Comparison of ENCODE assay signal across 1 cellular context in the genomic region with DNA sequence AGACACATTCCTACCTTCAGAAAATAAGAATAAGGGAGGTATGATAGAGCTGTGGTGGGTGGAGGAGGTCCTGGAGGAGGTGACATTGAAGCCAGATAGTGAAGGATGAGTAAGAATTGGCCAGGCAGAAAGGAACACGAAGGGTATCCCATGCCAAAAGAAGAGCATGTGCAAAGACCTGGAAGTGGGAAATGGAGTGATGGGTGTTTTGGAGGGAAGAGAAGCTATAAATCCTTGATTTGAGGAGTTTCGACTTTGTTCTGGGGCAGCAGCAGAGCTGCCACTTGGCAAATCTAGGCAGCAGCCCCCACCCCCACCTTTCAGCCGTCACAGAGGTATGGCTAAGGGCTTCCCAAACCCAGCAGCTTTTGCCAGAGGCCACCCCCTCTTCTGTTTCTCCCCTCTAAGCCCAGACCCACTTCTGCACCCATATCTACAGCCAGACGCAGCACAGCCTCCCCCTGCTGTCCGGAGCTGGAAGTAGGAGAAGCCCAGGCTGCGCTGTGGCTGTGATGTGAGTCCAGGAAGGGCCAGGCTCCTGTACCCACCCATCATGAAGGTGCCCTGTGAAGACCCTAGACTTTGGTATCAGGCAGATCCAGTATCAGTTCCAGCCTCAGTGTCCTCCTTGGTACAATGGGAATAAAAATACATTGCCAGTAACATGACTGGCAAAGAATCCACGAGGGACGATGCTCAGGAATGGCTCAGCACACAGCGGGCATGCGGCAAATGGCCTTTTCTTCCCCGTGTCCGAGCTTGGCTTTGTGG.
A peak's percentile ranks its signal among the peaks of the same experiment; 100 is the strongest.
TF ChIP-seq lines count a peak whose summit lies in the region.

No MANE protein-coding gene starts in this region.

TF ChIP-seq in HEK293, 187 proteins besides CTCF, POLR2A, EP300 and RAD21 (continued from another document):
- TF ChIP-seq, protein P1, sequence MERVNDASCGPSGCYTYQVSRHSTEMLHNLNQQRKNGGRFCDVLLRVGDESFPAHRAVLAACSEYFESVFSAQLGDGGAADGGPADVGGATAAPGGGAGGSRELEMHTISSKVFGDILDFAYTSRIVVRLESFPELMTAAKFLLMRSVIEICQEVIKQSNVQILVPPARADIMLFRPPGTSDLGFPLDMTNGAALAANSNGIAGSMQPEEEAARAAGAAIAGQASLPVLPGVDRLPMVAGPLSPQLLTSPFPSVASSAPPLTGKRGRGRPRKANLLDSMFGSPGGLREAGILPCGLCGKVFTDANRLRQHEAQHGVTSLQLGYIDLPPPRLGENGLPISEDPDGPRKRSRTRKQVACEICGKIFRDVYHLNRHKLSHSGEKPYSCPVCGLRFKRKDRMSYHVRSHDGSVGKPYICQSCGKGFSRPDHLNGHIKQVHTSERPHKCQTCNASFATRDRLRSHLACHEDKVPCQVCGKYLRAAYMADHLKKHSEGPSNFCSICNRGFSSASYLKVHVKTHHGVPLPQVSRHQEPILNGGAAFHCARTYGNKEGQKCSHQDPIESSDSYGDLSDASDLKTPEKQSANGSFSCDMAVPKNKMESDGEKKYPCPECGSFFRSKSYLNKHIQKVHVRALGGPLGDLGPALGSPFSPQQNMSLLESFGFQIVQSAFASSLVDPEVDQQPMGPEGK (tag by site-specific recombination; IDR thresholded peaks at IDR 0.05): peak; percentile 75
- peak; percentile 82 for TF ChIP-seq ZNF654 (tag by site-specific recombination; IDR thresholded peaks at IDR 0.05; ENCODE audit: low read depth)
- TF ChIP-seq, protein P2, sequence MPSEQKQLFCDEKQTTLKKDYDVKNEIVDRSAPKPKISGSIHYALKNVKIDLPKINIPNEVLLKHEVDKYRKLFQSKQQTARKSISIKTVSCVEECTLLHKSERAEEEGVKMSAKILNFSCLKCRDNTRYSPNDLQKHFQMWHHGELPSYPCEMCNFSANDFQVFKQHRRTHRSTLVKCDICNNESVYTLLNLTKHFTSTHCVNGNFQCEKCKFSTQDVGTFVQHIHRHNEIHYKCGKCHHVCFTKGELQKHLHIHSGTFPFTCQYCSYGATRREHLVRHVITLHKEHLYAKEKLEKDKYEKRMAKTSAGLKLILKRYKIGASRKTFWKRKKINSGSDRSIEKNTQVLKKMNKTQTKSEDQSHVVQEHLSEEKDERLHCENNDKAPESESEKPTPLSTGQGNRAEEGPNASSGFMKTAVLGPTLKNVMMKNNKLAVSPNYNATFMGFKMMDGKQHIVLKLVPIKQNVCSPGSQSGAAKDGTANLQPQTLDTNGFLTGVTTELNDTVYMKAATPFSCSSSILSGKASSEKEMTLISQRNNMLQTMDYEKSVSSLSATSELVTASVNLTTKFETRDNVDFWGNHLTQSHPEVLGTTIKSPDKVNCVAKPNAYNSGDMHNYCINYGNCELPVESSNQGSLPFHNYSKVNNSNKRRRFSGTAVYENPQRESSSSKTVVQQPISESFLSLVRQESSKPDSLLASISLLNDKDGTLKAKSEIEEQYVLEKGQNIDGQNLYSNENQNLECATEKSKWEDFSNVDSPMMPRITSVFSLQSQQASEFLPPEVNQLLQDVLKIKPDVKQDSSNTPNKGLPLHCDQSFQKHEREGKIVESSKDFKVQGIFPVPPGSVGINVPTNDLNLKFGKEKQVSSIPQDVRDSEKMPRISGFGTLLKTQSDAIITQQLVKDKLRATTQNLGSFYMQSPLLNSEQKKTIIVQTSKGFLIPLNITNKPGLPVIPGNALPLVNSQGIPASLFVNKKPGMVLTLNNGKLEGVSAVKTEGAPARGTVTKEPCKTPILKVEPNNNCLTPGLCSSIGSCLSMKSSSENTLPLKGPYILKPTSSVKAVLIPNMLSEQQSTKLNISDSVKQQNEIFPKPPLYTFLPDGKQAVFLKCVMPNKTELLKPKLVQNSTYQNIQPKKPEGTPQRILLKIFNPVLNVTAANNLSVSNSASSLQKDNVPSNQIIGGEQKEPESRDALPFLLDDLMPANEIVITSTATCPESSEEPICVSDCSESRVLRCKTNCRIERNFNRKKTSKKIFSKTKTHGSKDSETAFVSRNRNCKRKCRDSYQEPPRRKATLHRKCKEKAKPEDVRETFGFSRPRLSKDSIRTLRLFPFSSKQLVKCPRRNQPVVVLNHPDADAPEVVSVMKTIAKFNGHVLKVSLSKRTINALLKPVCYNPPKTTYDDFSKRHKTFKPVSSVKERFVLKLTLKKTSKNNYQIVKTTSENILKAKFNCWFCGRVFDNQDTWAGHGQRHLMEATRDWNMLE (tag by site-specific recombination; conservative IDR thresholded peaks at IDR 0.05; ENCODE audit: low read depth): no peak
- TF ChIP-seq ZEB2 (tag by site-specific recombination; IDR thresholded peaks at IDR 0.05): peak; percentile 24; the same call in 1 of the 2 replicates
- peak; percentile 93 for TF ChIP-seq ZNF2 (tag by site-specific recombination; IDR thresholded peaks at IDR 0.05)
- TF ChIP-seq ZNF561 (tag by site-specific recombination; IDR thresholded peaks at IDR 0.05; ENCODE audit: borderline replicate concordance): peak; percentile 97
